ENCODE assay signal across 20 cellular contexts in genomic region chr1:234588402-234588801, GRCh38.
"Had no signal": no experiment of that assay in that cellular context is flagged by ENCODE, and none has a peak within 500 bp of the region (broad histone marks: within the 10 kb centered on the region; RNA-seq: fewer than 3 reads in every experiment).

No MANE protein-coding gene starts in this region.

- H3K4me1 ChIP-seq: left lung, neural progenitor cell had no signal

- DNase-seq: activated B cell treated with CpG ODN at 0.5 μM for 24 hours; activated CD4-positive, alpha-beta T cell treated with anti-CD3 and anti-CD28 coated beads for 36 hours; activated CD4-positive, alpha-beta T cell treated with anti-CD3 and anti-CD28 coated beads, Interleukin-2, amount 50 U/mL, for 4 hours; activated CD8-positive, alpha-beta memory T cell treated with anti-CD3 and anti-CD28 coated beads for 24 hours; activated CD8-positive, alpha-beta memory T cell treated with anti-CD3 and anti-CD28 coated beads, Interleukin-2, amount 50 U/mL, for 4 hours; activated naive CD4-positive, alpha-beta T cell; activated T-cell treated with anti-CD3 and anti-CD28 coated beads, Interleukin-2, amount 50 U/mL, for 24 hours; amygdala; foreskin fibroblast; kidney glomerular epithelial cell; left lung; naive thymus-derived CD8-positive, alpha-beta T cell; stimulated activated CD4-positive, alpha-beta T cell treated with anti-CD3 and anti-CD28 coated beads, Interleukin-4, amount 100 ng/mL, for 4 hours; substantia nigra; T1000; thyroid gland had no signal

- H3K9me3 ChIP-seq: left lung, right atrium auricular region, thyroid gland had no signal

- ATAC-seq: activated CD4-positive, alpha-beta T cell treated with anti-CD3 and anti-CD28 coated beads for 36 hours; activated T-helper 17 cell treated with anti-CD3 and anti-CD28 coated beads, Interleukin-2, amount 50 U/mL, for 72 hours; left lung; naive thymus-derived CD8-positive, alpha-beta T cell had no signal

- H3K4me2 ChIP-seq: neural progenitor cell had no signal

- H3K27me3 ChIP-seq: left lung, neural progenitor cell, right atrium auricular region, thyroid gland had no signal

- H3K27ac ChIP-seq: left lung, neural progenitor cell, thyroid gland had no signal

- H3K36me3 ChIP-seq: left lung, neural progenitor cell, right atrium auricular region, thyroid gland had no signal

- H3K9ac ChIP-seq: neural progenitor cell had no signal

- H3K4me3 ChIP-seq: left lung, lung, neural progenitor cell, right atrium auricular region, thyroid gland had no signal
